Comparison of ENCODE assay signal across 20 cellular contexts in the genomic region with DNA sequence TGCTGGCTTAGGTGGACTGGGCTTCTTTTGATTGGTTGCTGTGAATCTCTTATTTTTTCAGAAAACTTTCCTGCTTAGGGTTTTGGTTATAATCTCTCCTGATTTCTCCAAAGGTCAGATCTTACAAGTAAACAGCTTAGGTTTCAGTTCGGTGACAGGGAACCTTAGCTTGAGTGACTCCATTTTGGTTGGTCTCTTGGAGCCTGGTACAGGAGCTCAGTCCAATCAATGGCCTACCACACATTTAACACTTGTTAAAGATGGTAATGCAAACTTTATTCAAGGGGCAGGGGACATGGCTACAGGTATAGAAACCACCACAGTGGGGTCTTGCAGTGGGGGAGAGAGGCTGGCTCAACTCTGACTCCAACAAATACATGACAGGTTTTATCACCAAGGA.
DNase-seq lines count a peak whose midpoint lies in the region; ATAC-seq, FAIRE-seq and TF ChIP-seq lines count a peak whose summit lies in the region.
"Had no signal": no experiment of that assay in that cellular context is flagged by ENCODE, and none has a peak within 500 bp of the region (broad histone marks: within the 10 kb centered on the region; RNA-seq: fewer than 3 reads in every experiment).

No MANE protein-coding gene starts in this region.

- in situ Hi-C loops in K562 (cut with MboI) = no loop called here

- H3K4me1 ChIP-seq in K562 (replicated peaks in 1 of 2; ENCODE audit: control insufficient read depth in 2 of 2, insufficient read depth in 2 of 2, low read length in 2 of 2) (peaks cover 0 to 32% of the 10 kb centered on the region in 2 experiments; a peak in 2 of 5 replicates), osteoblast (ENCODE audit: insufficient read depth, low read length) (peaks cover 40% of the 10 kb centered on the region)

- TF ChIP-seq CTCF in HFFc6 (IDR thresholded peaks at IDR 0.05) (no peak), K562 (IDR thresholded peaks at IDR 0.05 in 2 of 3, conservative IDR thresholded peaks at IDR 0.05 in 1 of 3; ENCODE audit: insufficient read depth in 2 of 3, low read depth in 1 of 3, low read length in 3 of 3) (no peak), osteoblast (IDR thresholded peaks at IDR 0.05; ENCODE audit: extremely low read depth, low read depth, low read length) (no peak)

- TF ChIP-seq EP300 in K562 (IDR thresholded peaks at IDR 0.05; ENCODE audit: low read length) = no peak

- WGBS in K562 (ENCODE audit: insufficient coverage, low coverage, missing lambda C conversion rate) = 7% methylated on average over 1 of the region's 1 CpG

- peaks cover 7% of the 10 kb centered on the region for H3K36me3 Mint-ChIP-seq in HFFc6 (ENCODE audit: low read depth)
- H3K36me3 Mint-ChIP-seq: CD4-positive, alpha-beta memory T cell had no signal

- no peak overlapping the region for H3K4me3 Mint-ChIP-seq in HFFc6
- H3K4me3 Mint-ChIP-seq: CD4-positive, alpha-beta memory T cell had no signal

- H3K4me3 ChIP-seq in K562 = no peak overlapping the region
- H3K4me3 ChIP-seq in osteoblast (ENCODE audit: insufficient read depth, low read length) = no peak overlapping the region
- H3K4me3 ChIP-seq: A549 had no signal

- no TSS peak for BruUV-seq in K562 (replicated peaks; lab: Mats Ljungman, UMichigan)

- H3K27ac Mint-ChIP-seq in HFFc6 = peak overlapping the region; percentile 71
- H3K27ac Mint-ChIP-seq: CD4-positive, alpha-beta memory T cell had no signal

- intact Hi-C loops in K562 (cut with micrococcal nuclease) = no loop called here

- H3K4me1 Mint-ChIP-seq in HFFc6 (ENCODE audit: low read depth) = peaks cover 56% of the 10 kb centered on the region
- H3K4me1 Mint-ChIP-seq: CD4-positive, alpha-beta memory T cell had no signal

- H3K9ac ChIP-seq in K562 (ENCODE audit: insufficient read depth in 1 of 2, low read depth in 2 of 2, low read length in 2 of 2) = no peak overlapping the region

- H3K36me3 ChIP-seq in K562 (ENCODE audit: control insufficient read depth, insufficient read depth, low read length) (no peaks in the 10 kb centered on the region), osteoblast (ENCODE audit: insufficient read depth, low read length) (no peaks in the 10 kb centered on the region)

- no peak overlapping the region for H3K27ac ChIP-seq in K562 (ENCODE audit: extremely low read depth, low read depth, low read length)
- H3K27ac ChIP-seq in osteoblast (ENCODE audit: low read depth, low read length) = peak overlapping the region; percentile 84
- H3K27ac ChIP-seq: A549 had no signal

- ATAC-seq in K562 (no peak), HG03097 (IDR thresholded peaks at IDR 0.05; ENCODE audit: low FRiP score, unreplicated experiment) (no peak)
- ATAC-seq: A549 had no signal

- H3K9me3 Mint-ChIP-seq in HFFc6 = no peaks in the 10 kb centered on the region
- H3K9me3 Mint-ChIP-seq: CD4-positive, alpha-beta memory T cell had no signal

- H3K9me3 ChIP-seq in K562 (replicated peaks; ENCODE audit: control insufficient read depth, insufficient read depth, low read depth, low read length) (no peaks in the 10 kb centered on the region), osteoblast (ENCODE audit: low read depth, low read length) (no peaks in the 10 kb centered on the region)
- H3K9me3 ChIP-seq: A549 had no signal

- H3K27me3 ChIP-seq in K562 (ENCODE audit: control insufficient read depth in 2 of 2, insufficient read depth in 2 of 2, low read length in 2 of 2) (no peaks in the 10 kb centered on the region; a peak in 1 of 5 replicates), osteoblast (ENCODE audit: insufficient read depth, low read length) (no peaks in the 10 kb centered on the region)

- no peak for TF ChIP-seq RAD21 in K562 (CRISPR knock-in tag; conservative IDR thresholded peaks at IDR 0.05 in 1 of 2, IDR thresholded peaks at IDR 0.05 in 1 of 2)

- H3K27me3 Mint-ChIP-seq in HFFc6 (ENCODE audit: insufficient read depth) = no peaks in the 10 kb centered on the region

- no peaks in the 10 kb centered on the region for H3K9me1 ChIP-seq in K562 (ENCODE audit: control insufficient read depth, insufficient read depth, low read length)

- H3K79me2 ChIP-seq in K562 (ENCODE audit: control insufficient read depth, insufficient read depth, low read length) = no peaks in the 10 kb centered on the region
- no peaks in the 10 kb centered on the region for H3K79me2 ChIP-seq in osteoblast (ENCODE audit: insufficient read depth, low read length)

- H4K20me1 ChIP-seq in K562 (replicated peaks; ENCODE audit: control insufficient read depth, insufficient read depth, low read length) (no peaks in the 10 kb centered on the region; the same call in 1 of the 2 replicates), osteoblast (ENCODE audit: insufficient read depth, low read length) (no peaks in the 10 kb centered on the region)

- H2AFZ ChIP-seq in K562 (ENCODE audit: low read depth, low read length) = no peak overlapping the region
- no peak overlapping the region for H2AFZ ChIP-seq in osteoblast (ENCODE audit: low read length)

- H3K4me2 ChIP-seq in K562 (ENCODE audit: insufficient read depth, low read length) (no peak overlapping the region), osteoblast (ENCODE audit: insufficient read depth, low read length) (no peak overlapping the region)
- H3K4me2 ChIP-seq: A549 had no signal

- POLR2A ChIA-PET in K562 (lab: Yijun Ruan, JAX) = no interaction called here

- no peak for TF ChIP-seq POLR2A in K562 (conservative IDR thresholded peaks at IDR 0.05)

- CTCF ChIA-PET in K562 (lab: Yijun Ruan, JAX; ENCODE audit: low intra/inter-chr PET ratio) = no interaction called here

- FAIRE-seq in K562 (lab: Jason Lieb, UNC) = no peak
- FAIRE-seq: A549, G401.6, GM12892, H1 had no signal

- DNase-seq in HFFc6 (no peak), K562 (ENCODE audit: extremely low read depth in 1 of 4, low spot score in 3 of 4) (no peak), osteoblast (ENCODE audit: insufficient read length, low spot score, missing footprints) (no peak), AML-193 (lab: John Stamatoyannopoulos, UW) (no peak), amniotic stem cell (lab: John Stamatoyannopoulos, UW) (no peak), medulla oblongata (ENCODE audit: extremely low spot score) (no peak)
- DNase-seq: 8988T; ACHN; C1 segment of cervical spinal cord; Calu3; CD4-positive, alpha-beta memory T cell; COR-L47; DND-41; H7; HCEC 1CT had no signal

TF ChIP-seq in K562, 482 proteins besides CTCF, POLR2A, EP300 and RAD21 (continues in another document):
- TF ChIP-seq PTTG1 (tag; IDR thresholded peaks at IDR 0.05; ENCODE audit: low read depth) (0 out of 2 replicates have a peak, but pooled peaks have one; percentile 55), DMBX1 (CRISPR knock-in tag; IDR thresholded peaks at IDR 0.05; ENCODE audit: borderline replicate concordance) (peak; percentile 91; the same call in 1 of the 2 replicates), ZNF175 (CRISPR knock-in tag; IDR thresholded peaks at IDR 0.05; ENCODE audit: low read depth) (0 out of 2 replicates have a peak, but pooled peaks have one; percentile 50), DDX20 (tag; IDR thresholded peaks at IDR 0.05; ENCODE audit: low read depth) (peak; percentile 42; the same call in 1 of the 2 replicates), TEAD4 (IDR thresholded peaks at IDR 0.05; ENCODE audit: low read length) (no peak), TEAD4 (CRISPR knock-in tag; IDR thresholded peaks at IDR 0.05; ENCODE audit: borderline replicate concordance) (no peak)
- TF ChIP-seq, protein P1, sequence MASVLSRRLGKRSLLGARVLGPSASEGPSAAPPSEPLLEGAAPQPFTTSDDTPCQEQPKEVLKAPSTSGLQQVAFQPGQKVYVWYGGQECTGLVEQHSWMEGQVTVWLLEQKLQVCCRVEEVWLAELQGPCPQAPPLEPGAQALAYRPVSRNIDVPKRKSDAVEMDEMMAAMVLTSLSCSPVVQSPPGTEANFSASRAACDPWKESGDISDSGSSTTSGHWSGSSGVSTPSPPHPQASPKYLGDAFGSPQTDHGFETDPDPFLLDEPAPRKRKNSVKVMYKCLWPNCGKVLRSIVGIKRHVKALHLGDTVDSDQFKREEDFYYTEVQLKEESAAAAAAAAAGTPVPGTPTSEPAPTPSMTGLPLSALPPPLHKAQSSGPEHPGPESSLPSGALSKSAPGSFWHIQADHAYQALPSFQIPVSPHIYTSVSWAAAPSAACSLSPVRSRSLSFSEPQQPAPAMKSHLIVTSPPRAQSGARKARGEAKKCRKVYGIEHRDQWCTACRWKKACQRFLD (CRISPR knock-in tag; IDR thresholded peaks at IDR 0.05) = 0 out of 2 replicates have a peak, but pooled peaks have one; percentile 36
- TF ChIP-seq, protein P2, sequence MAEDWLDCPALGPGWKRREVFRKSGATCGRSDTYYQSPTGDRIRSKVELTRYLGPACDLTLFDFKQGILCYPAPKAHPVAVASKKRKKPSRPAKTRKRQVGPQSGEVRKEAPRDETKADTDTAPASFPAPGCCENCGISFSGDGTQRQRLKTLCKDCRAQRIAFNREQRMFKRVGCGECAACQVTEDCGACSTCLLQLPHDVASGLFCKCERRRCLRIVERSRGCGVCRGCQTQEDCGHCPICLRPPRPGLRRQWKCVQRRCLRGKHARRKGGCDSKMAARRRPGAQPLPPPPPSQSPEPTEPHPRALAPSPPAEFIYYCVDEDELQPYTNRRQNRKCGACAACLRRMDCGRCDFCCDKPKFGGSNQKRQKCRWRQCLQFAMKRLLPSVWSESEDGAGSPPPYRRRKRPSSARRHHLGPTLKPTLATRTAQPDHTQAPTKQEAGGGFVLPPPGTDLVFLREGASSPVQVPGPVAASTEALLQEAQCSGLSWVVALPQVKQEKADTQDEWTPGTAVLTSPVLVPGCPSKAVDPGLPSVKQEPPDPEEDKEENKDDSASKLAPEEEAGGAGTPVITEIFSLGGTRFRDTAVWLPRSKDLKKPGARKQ (CRISPR knock-in tag; IDR thresholded peaks at IDR 0.05) = no peak
- TF ChIP-seq, protein P3, sequence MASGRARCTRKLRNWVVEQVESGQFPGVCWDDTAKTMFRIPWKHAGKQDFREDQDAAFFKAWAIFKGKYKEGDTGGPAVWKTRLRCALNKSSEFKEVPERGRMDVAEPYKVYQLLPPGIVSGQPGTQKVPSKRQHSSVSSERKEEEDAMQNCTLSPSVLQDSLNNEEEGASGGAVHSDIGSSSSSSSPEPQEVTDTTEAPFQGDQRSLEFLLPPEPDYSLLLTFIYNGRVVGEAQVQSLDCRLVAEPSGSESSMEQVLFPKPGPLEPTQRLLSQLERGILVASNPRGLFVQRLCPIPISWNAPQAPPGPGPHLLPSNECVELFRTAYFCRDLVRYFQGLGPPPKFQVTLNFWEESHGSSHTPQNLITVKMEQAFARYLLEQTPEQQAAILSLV (tag; IDR thresholded peaks at IDR 0.05) = peak; percentile 55
- TF ChIP-seq, protein P4, sequence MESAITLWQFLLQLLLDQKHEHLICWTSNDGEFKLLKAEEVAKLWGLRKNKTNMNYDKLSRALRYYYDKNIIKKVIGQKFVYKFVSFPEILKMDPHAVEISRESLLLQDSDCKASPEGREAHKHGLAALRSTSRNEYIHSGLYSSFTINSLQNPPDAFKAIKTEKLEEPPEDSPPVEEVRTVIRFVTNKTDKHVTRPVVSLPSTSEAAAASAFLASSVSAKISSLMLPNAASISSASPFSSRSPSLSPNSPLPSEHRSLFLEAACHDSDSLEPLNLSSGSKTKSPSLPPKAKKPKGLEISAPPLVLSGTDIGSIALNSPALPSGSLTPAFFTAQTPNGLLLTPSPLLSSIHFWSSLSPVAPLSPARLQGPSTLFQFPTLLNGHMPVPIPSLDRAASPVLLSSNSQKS (CRISPR knock-in tag; IDR thresholded peaks at IDR 0.05) = no peak
